Comparison of ENCODE assay signal across 22 cellular contexts in the genomic region with DNA sequence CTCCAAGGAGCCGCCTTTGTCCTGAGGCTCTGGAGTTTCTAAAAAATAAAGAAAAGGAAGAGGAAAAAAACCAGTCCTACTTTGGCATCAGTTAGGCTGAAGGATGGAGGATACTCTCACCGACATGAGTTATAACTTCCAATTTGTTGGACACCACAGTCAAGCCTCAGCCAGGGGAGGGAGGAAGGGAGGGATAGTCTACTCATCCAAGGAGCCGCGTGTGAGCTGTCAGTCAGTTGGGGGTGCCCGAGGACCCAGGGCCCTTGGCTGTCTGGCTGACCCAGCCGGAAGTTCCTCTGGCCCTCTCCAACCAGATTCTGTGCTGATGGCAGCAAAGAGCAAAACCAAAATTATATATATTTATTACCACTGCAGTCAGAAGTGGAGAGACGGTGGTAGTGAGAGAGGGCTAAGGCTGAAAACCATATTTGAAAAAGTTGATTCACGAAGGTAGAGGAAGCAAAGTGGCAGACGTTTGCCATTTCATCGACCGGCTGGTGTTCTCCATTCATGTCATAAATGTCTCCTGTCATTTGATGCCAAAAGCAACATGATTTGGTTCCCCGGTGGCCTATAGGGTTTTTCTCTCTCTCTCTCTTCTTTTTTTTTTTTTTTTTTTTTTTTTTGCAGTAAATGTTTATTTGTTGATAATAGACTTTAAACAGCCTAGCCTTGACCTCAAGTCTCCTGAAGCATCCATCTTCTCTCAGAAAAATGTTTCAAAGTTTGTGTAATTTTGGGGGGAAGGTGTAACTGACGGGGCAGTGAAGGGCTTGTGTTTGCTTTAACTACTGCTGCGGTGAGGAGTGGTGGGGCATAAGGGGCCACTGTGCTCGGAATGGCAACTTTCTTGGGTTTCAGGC. TPM values are rescaled to one million over a fixed set of nuclear protein-coding genes. Genes with fewer than 3 reads are reported as not detected.
"Had no signal": no experiment of that assay in that cellular context is flagged by ENCODE, and none has a peak within 500 bp of the region (broad histone marks: within the 10 kb centered on the region; RNA-seq: fewer than 3 reads in every experiment).

No MANE protein-coding gene starts in this region.

- H3K9me3 ChIP-seq: lower lobe of right lung, pancreas, sigmoid colon, thyroid gland had no signal

- DNase-seq: activated CD4-positive, alpha-beta T cell treated with anti-CD3 and anti-CD28 coated beads for 48 hours; activated CD4-positive, CD25-positive, alpha-beta regulatory T cell; activated CD8-positive, alpha-beta T cell treated with anti-CD3 and anti-CD28 coated beads for 36 hours; activated naive CD4-positive, alpha-beta T cell treated with Interleukin-2 at 50 U/mL for 16 hours; activated T-cell treated with anti-CD3 and anti-CD28 coated beads, Interleukin-2, amount 50 U/mL, for 1 hour; anterior cingulate cortex; brain microvascular endothelial cell; cortex of kidney; left colon; lower lobe of right lung; midbrain; sigmoid colon; stimulated activated CD8-positive, alpha-beta memory T cell treated with anti-CD3 and anti-CD28 coated beads, Interleukin-4, amount 100 ng/mL, for 48 hours; stimulated activated naive CD4-positive, alpha-beta T cell; T-cell; T-helper 9 cell; thyroid gland had no signal

- H3K27ac Mint-ChIP-seq: activated CD8-positive, alpha-beta T cell treated with anti-CD3 and anti-CD28 coated beads for 36 hours; activated T-helper 2 cell treated with anti-CD3 and anti-CD28 coated beads, Interferon-gamma antibody, Interleukin-2, Interleukin-4, amounts not matched to agents 10 μg/mL and 5 μg/mL and 100 μg/mL, durations not matched to agents 14 hours and 24 hours and 36 hours had no signal

- H3K79me2 ChIP-seq: hepatocyte had no signal

- H2AFZ ChIP-seq: hepatocyte had no signal

- H3K4me3 ChIP-seq: hepatocyte, lower lobe of right lung, pancreas, sigmoid colon, thyroid gland had no signal

- H3K27ac ChIP-seq: brain microvascular endothelial cell, hepatocyte, lower lobe of right lung, pancreas, sigmoid colon, thyroid gland had no signal

- H3K36me3 Mint-ChIP-seq: T-cell had no signal

- H3K4me3 Mint-ChIP-seq: activated CD8-positive, alpha-beta T cell treated with anti-CD3 and anti-CD28 coated beads for 36 hours; T-cell had no signal

- H3K4me2 ChIP-seq: hepatocyte had no signal

- ATAC-seq: activated CD8-positive, alpha-beta T cell treated with anti-CD3 and anti-CD28 coated beads for 36 hours; esophagus mucosa; left colon; lower lobe of right lung; pancreas; T-cell had no signal

- H3K36me3 ChIP-seq: brain microvascular endothelial cell, lower lobe of right lung, pancreas, sigmoid colon, thyroid gland had no signal

- H3K9me3 Mint-ChIP-seq: activated CD8-positive, alpha-beta T cell treated with anti-CD3 and anti-CD28 coated beads for 36 hours; activated T-helper 2 cell treated with anti-CD3 and anti-CD28 coated beads, Interferon-gamma antibody, Interleukin-2, Interleukin-4, amounts not matched to agents 10 μg/mL and 5 μg/mL and 100 μg/mL, durations not matched to agents 14 hours and 24 hours and 36 hours; T-cell had no signal

- H3K4me1 ChIP-seq: pancreas had no signal

RNA-seq across cellular contexts. Expression of a gene that starts 7.6 kb away (rescaled TPM):
- total RNA-seq: activated CD8-positive, alpha-beta T cell treated with anti-CD3 and anti-CD28 coated beads for 36 hours; activated T-helper 2 cell treated with anti-CD3 and anti-CD28 coated beads, Interferon-gamma antibody, Interleukin-2, Interleukin-4, amounts not matched to agents 10 μg/mL and 5 μg/mL and 100 μg/mL, durations not matched to agents 14 hours and 24 hours and 36 hours; esophagus mucosa; hepatocyte; T-cell; urinary bladder had no signal
